Comparison of ENCODE assay signal across 9 cellular contexts in genomic region chr17:68197997-68198930, GRCh38. TPM values are rescaled to one million over a fixed set of nuclear protein-coding genes. Genes with fewer than 3 reads are reported as not detected.
A peak's percentile ranks its signal among the peaks of the same experiment; 100 is the strongest.
DNase-seq lines count a peak whose midpoint lies in the region; ATAC-seq and TF ChIP-seq lines count a peak whose summit lies in the region.
"Had no signal": no experiment of that assay in that cellular context is flagged by ENCODE, and none has a peak within 500 bp of the region (broad histone marks: within the 10 kb centered on the region; RNA-seq: fewer than 3 reads in every experiment).

No MANE protein-coding gene starts in this region.

- DNase-seq in activated CD4-positive, alpha-beta T cell treated with anti-CD3 and anti-CD28 coated beads for 36 hours: peak; percentile 42
- no peak for DNase-seq in activated CD4-positive, alpha-beta T cell treated with anti-CD3 and anti-CD28 coated beads, Interleukin-2, amount 50 U/mL, for 4 hours
- DNase-seq in activated B cell treated with CpG ODN at 0.5 μM for 24 hours: no peak
- DNase-seq in hepatocyte (ENCODE audit: low spot score): peak; percentile 39
- DNase-seq in brain microvascular endothelial cell: no peak
- DNase-seq in UCSD-AML1 (lab: John Stamatoyannopoulos, UW; ENCODE audit: unreplicated experiment): no peak
- DNase-seq: SHP77 treated with DMSO at 0.1 percent for 48 hours had no signal

- POLR2A ChIA-PET in activated CD4-positive, alpha-beta T cell treated with anti-CD3 and anti-CD28 coated beads for 36 hours (lab: Charles Lee): interaction anchor here (1.4 kb wide), 1 partner anchor 17 kb away, joined by 3 read pairs; no protein-coding TSS in a partner anchor
- POLR2A ChIA-PET in activated B cell treated with CpG ODN at 0.5 μM for 24 hours (lab: Charles Lee): interaction anchor here (0.5 to 7.5 kb wide), 11 partner anchors 8 to 259 kb away, joined by 3 to 192 read pairs (median 10); partner anchors contain the start of genes AMZ2, ARSG, SLC16A6 and WIPI1

- H3K9me2 ChIP-seq in hepatocyte (replicated peaks; ENCODE audit: insufficient read depth): no peaks in the 10 kb centered on the region

- H3K4me3 ChIP-seq in hepatocyte (no peak overlapping the region), brain microvascular endothelial cell (ENCODE audit: low read depth, low read length) (no peak overlapping the region)

- H3K9me3 ChIP-seq in hepatocyte (ENCODE audit: low read depth): no peaks in the 10 kb centered on the region

- H4K20me1 ChIP-seq in hepatocyte (ENCODE audit: insufficient read depth, poor library complexity, severe bottlenecking): no peaks in the 10 kb centered on the region

- CTCF ChIA-PET in activated CD4-positive, alpha-beta T cell treated with anti-CD3 and anti-CD28 coated beads for 36 hours (lab: Charles Lee): interaction anchor here (1.1 to 6.6 kb wide), 5 partner anchors 15 to 51 kb away, joined by 3 to 46 read pairs (median 15); no protein-coding TSS in a partner anchor
- CTCF ChIA-PET in activated B cell treated with CpG ODN at 0.5 μM for 24 hours (lab: Charles Lee): interaction anchor here (1.4 to 5.8 kb wide), 4 partner anchors 8 to 25 kb away, joined by 3 to 96 read pairs (median 40); no protein-coding TSS in a partner anchor

- no peak overlapping the region for H3K27ac ChIP-seq in hepatocyte
- H3K27ac ChIP-seq in brain microvascular endothelial cell: no peak overlapping the region

- no peaks in the 10 kb centered on the region for H3K36me3 Mint-ChIP-seq in activated CD4-positive, alpha-beta T cell treated with anti-CD3 and anti-CD28 coated beads for 36 hours (ENCODE audit: low read depth)
- H3K36me3 Mint-ChIP-seq in activated B cell treated with CpG ODN at 0.5 μM for 24 hours (ENCODE audit: low read depth): no peaks in the 10 kb centered on the region
- H3K36me3 Mint-ChIP-seq in stimulated activated naive CD8-positive, alpha-beta T cell treated with anti-CD3 and anti-CD28 coated beads, Interleukin-15, Interleukin-2, amounts not matched to agents 100 ng/mL and 50 ng/mL, for 24 hours (ENCODE audit: low read depth): no peaks in the 10 kb centered on the region

- H3K4me1 Mint-ChIP-seq in activated CD4-positive, alpha-beta T cell treated with anti-CD3 and anti-CD28 coated beads for 36 hours: peaks cover 25% of the 10 kb centered on the region
- H3K4me1 Mint-ChIP-seq in activated B cell treated with CpG ODN at 0.5 μM for 24 hours: peaks cover 44% of the 10 kb centered on the region
- H3K4me1 Mint-ChIP-seq in stimulated activated naive CD8-positive, alpha-beta T cell treated with anti-CD3 and anti-CD28 coated beads, Interleukin-15, Interleukin-2, amounts not matched to agents 100 ng/mL and 50 ng/mL, for 24 hours (ENCODE audit: low read depth): peaks cover 31% of the 10 kb centered on the region

- H3K27me3 Mint-ChIP-seq in activated CD4-positive, alpha-beta T cell treated with anti-CD3 and anti-CD28 coated beads for 36 hours: peaks cover 31% of the 10 kb centered on the region
- H3K27me3 Mint-ChIP-seq in activated B cell treated with CpG ODN at 0.5 μM for 24 hours: peaks cover 10% of the 10 kb centered on the region
- H3K27me3 Mint-ChIP-seq in stimulated activated naive CD8-positive, alpha-beta T cell treated with anti-CD3 and anti-CD28 coated beads, Interleukin-15, Interleukin-2, amounts not matched to agents 100 ng/mL and 50 ng/mL, for 24 hours: peaks cover 34% of the 10 kb centered on the region

- no peak overlapping the region for H2AFZ ChIP-seq in hepatocyte

- peak overlapping the region; percentile 57 for H3K4me3 Mint-ChIP-seq in activated CD4-positive, alpha-beta T cell treated with anti-CD3 and anti-CD28 coated beads for 36 hours
- peak overlapping the region; percentile 78 for H3K4me3 Mint-ChIP-seq in activated B cell treated with CpG ODN at 0.5 μM for 24 hours
- peak overlapping the region; percentile 67 for H3K4me3 Mint-ChIP-seq in stimulated activated naive CD8-positive, alpha-beta T cell treated with anti-CD3 and anti-CD28 coated beads, Interleukin-15, Interleukin-2, amounts not matched to agents 100 ng/mL and 50 ng/mL, for 24 hours

- no peaks in the 10 kb centered on the region for H3K9me3 Mint-ChIP-seq in activated CD4-positive, alpha-beta T cell treated with anti-CD3 and anti-CD28 coated beads for 36 hours (ENCODE audit: low read depth)
- H3K9me3 Mint-ChIP-seq in activated B cell treated with CpG ODN at 0.5 μM for 24 hours: no peaks in the 10 kb centered on the region
- H3K9me3 Mint-ChIP-seq in stimulated activated naive CD8-positive, alpha-beta T cell treated with anti-CD3 and anti-CD28 coated beads, Interleukin-15, Interleukin-2, amounts not matched to agents 100 ng/mL and 50 ng/mL, for 24 hours: no peaks in the 10 kb centered on the region

- in situ Hi-C loops in brain microvascular endothelial cell (cut with HindIII; ENCODE audit: low pct_ligation_motif_present, low sequenced_read_pairs): no loop called here

- H3K27ac Mint-ChIP-seq in activated CD4-positive, alpha-beta T cell treated with anti-CD3 and anti-CD28 coated beads for 36 hours: no peak overlapping the region
- H3K27ac Mint-ChIP-seq in activated B cell treated with CpG ODN at 0.5 μM for 24 hours: no peak overlapping the region
- H3K27ac Mint-ChIP-seq in stimulated activated naive CD8-positive, alpha-beta T cell treated with anti-CD3 and anti-CD28 coated beads, Interleukin-15, Interleukin-2, amounts not matched to agents 100 ng/mL and 50 ng/mL, for 24 hours: no peak overlapping the region

- H3K27me3 ChIP-seq in hepatocyte (peaks cover 79% of the 10 kb centered on the region), brain microvascular endothelial cell (replicated peaks) (peaks cover 51% of the 10 kb centered on the region)

- TF ChIP-seq CTCF in activated B cell treated with CpG ODN at 0.5 μM for 24 hours (IDR thresholded peaks at IDR 0.05): no peak
- no peak for TF ChIP-seq CTCF in hepatocyte (IDR thresholded peaks at IDR 0.05; ENCODE audit: poor library complexity)
- TF ChIP-seq CTCF in brain microvascular endothelial cell (IDR thresholded peaks at IDR 0.05; ENCODE audit: low read depth, low read length, missing control alignments): no peak

- peaks cover 33% of the 10 kb centered on the region for H3K4me1 ChIP-seq in hepatocyte (ENCODE audit: insufficient read depth)

- peak overlapping the region; percentile 79 for H3K4me2 ChIP-seq in hepatocyte

- no peaks in the 10 kb centered on the region for H3K36me3 ChIP-seq in hepatocyte (replicated peaks; ENCODE audit: insufficient read depth, low read depth)
- no peaks in the 10 kb centered on the region for H3K36me3 ChIP-seq in brain microvascular endothelial cell (replicated peaks)

- intact Hi-C loops in activated CD4-positive, alpha-beta T cell treated with anti-CD3 and anti-CD28 coated beads for 36 hours (cut with DNase I, micrococcal nuclease): loop anchor here (2.0 kb wide), 2 partner anchors 13 to 15 kb away; no protein-coding TSS in a partner anchor
- intact Hi-C loops in activated B cell treated with CpG ODN at 0.5 μM for 24 hours (cut with micrococcal nuclease): no loop called here

- ATAC-seq in activated CD4-positive, alpha-beta T cell treated with anti-CD3 and anti-CD28 coated beads for 36 hours: no peak
- ATAC-seq in activated B cell treated with CpG ODN at 0.5 μM for 24 hours (ENCODE audit: low read depth): peak; percentile 20
- ATAC-seq in GM19467 (IDR thresholded peaks at IDR 0.05; ENCODE audit: unreplicated experiment): no peak

- 20% methylated on average over 46 of the region's 61 CpGs for whole genome bisulfite sequencing in hepatocyte (ENCODE audit: low lambda C conversion rate, missing lambda C conversion rate)

- H3K79me2 ChIP-seq in hepatocyte: no peaks in the 10 kb centered on the region

RNA-seq across cellular contexts. Expression of gene AMZ2, which starts 49.6 kb away (rescaled TPM):
- 100 to 1,000 TPM; 119 to 150 TPM for total RNA-seq in activated CD4-positive, alpha-beta T cell treated with anti-CD3 and anti-CD28 coated beads for 36 hours
- total RNA-seq in activated B cell treated with CpG ODN at 0.5 μM for 24 hours (42.1 and 55.4 TPM in 2 replicates), hepatocyte (58.8 and 64.7 TPM in 2 replicates)
- polyA plus RNA-seq in hepatocyte: 51.6 and 53.1 TPM in 2 replicates

Comparison
In these comparisons a context has a peak if more than half of its experiments do, and no peak if none do; other contexts are left out.
1. DNase-seq: peak in activated CD4-positive, alpha-beta T cell treated with anti-CD3 and anti-CD28 coated beads for 36 hours (single experiment) and hepatocyte (single experiment); none in activated CD4-positive, alpha-beta T cell treated with anti-CD3 and anti-CD28 coated beads, Interleukin-2, amount 50 U/mL, for 4 hours (0 of 2), activated B cell treated with CpG ODN at 0.5 μM for 24 hours (single experiment), brain microvascular endothelial cell (single experiment) and UCSD-AML1 (single experiment).
2. Peak in every context shown above with its lines, with median percentiles within 50 percentile points of each other: H3K4me3 Mint-ChIP-seq.